Comparison of ENCODE assay signal across 8 cellular contexts in the genomic region with DNA sequence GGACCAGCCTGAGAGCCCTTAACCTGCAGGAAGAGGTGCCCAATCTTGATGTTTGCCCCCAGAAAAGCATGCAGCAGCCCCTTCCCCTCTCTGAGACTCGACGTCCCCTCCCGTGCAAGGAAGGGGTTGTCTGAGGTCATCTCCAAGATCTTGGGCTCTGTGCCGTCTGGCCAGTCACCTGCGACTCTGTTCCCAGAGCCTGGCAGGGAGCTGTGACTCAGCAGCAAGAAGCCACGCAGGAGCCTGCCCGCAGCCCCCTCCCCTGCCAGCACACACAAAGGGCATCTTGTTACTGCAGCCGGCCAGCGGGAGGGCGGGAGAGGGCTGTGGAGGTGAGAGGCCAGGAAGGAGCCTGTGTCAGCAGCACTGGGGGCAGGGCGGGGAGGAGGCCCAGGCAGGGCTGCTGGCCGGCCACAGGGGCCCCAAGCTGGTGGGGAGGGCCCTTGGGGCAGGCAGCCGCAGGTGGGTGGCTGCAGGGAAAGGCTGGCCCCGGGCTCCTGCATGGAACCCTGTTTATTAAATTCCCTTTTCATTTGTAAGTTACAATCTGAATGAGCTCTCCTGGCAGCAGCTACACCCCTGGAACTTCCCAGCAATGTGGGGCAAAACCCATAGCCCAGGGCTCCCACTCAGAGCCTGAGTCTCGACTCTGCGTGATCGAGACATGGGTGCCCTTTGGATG.
DNase-seq lines count a peak whose midpoint lies in the region; ATAC-seq and TF ChIP-seq lines count a peak whose summit lies in the region.

No MANE protein-coding gene starts in this region.

- peaks cover 39% of the 10 kb centered on the region for H3K4me1 ChIP-seq in PC-9 (replicated peaks; ENCODE audit: insufficient read depth)

- H4K20me1 ChIP-seq in PC-9 (ENCODE audit: insufficient read depth) = no peaks in the 10 kb centered on the region

- no peaks in the 10 kb centered on the region for H3K9me3 ChIP-seq in PC-9 (ENCODE audit: insufficient read depth, low read depth)

- no peaks in the 10 kb centered on the region for H3F3A ChIP-seq in PC-9 (ENCODE audit: insufficient read depth, low read depth)

- H3K27me3 Mint-ChIP-seq in activated CD4-positive, alpha-beta T cell treated with anti-CD3 and anti-CD28 coated beads for 36 hours = no peaks in the 10 kb centered on the region
- peaks cover 6% of the 10 kb centered on the region for H3K27me3 Mint-ChIP-seq in activated T-helper 1 cell treated with anti-CD3 and anti-CD28 coated beads, Interleukin-12 subunit alpha, Interleukin-12 subunit beta, Interleukin-2, Interleukin-4 antibody, amounts not matched to agents 30 ng/mL and 10 ng/mL and 1 ng/mL, durations not matched to agents 14 hours and 24 hours and 36 hours (ENCODE audit: insufficient read depth)

- BruUV-seq in PC-9 (replicated peaks; lab: Mats Ljungman, UMichigan) = no TSS peak

- no peaks in the 10 kb centered on the region for H3K36me3 ChIP-seq in PC-9 (ENCODE audit: low read depth)

- ATAC-seq in activated CD4-positive, alpha-beta T cell treated with anti-CD3 and anti-CD28 coated beads for 36 hours = no peak

- peak overlapping the region; percentile 70 for H3K27ac ChIP-seq in PC-9

- H3K9me2 ChIP-seq in PC-9 (ENCODE audit: insufficient read depth) = no peaks in the 10 kb centered on the region

- no peak overlapping the region for H2AFZ ChIP-seq in PC-9

- H3K4me2 ChIP-seq in PC-9 = peak overlapping the region; percentile 59

- no peaks in the 10 kb centered on the region for H3K36me3 Mint-ChIP-seq in activated CD4-positive, alpha-beta T cell treated with anti-CD3 and anti-CD28 coated beads for 36 hours (ENCODE audit: low read depth)
- no peaks in the 10 kb centered on the region for H3K36me3 Mint-ChIP-seq in activated T-helper 1 cell treated with anti-CD3 and anti-CD28 coated beads, Interleukin-12 subunit alpha, Interleukin-12 subunit beta, Interleukin-2, Interleukin-4 antibody, amounts not matched to agents 30 ng/mL and 10 ng/mL and 1 ng/mL, durations not matched to agents 14 hours and 24 hours and 36 hours (ENCODE audit: low read depth)

- no peaks in the 10 kb centered on the region for H3K4me1 Mint-ChIP-seq in activated CD4-positive, alpha-beta T cell treated with anti-CD3 and anti-CD28 coated beads for 36 hours
- no peaks in the 10 kb centered on the region for H3K4me1 Mint-ChIP-seq in activated T-helper 1 cell treated with anti-CD3 and anti-CD28 coated beads, Interleukin-12 subunit alpha, Interleukin-12 subunit beta, Interleukin-2, Interleukin-4 antibody, amounts not matched to agents 30 ng/mL and 10 ng/mL and 1 ng/mL, durations not matched to agents 14 hours and 24 hours and 36 hours (ENCODE audit: low read depth)

- intact Hi-C loops in PC-9 (cut with micrococcal nuclease; ENCODE audit: unreplicated experiment) = loop anchor here (1.0 to 5.0 kb wide), 3 partner anchors 8 to 918 kb away; no protein-coding TSS in a partner anchor
- intact Hi-C loops in posterior cingulate gyrus (cut with DNase I) = no loop called here
- intact Hi-C loops in activated CD4-positive, alpha-beta T cell treated with anti-CD3 and anti-CD28 coated beads for 36 hours (cut with DNase I, micrococcal nuclease) = no loop called here
- intact Hi-C loops in activated T-helper 1 cell treated with anti-CD3 and anti-CD28 coated beads, Interleukin-12 subunit alpha, Interleukin-12 subunit beta, Interleukin-2, Interleukin-4 antibody, amounts not matched to agents 30 ng/mL and 10 ng/mL and 1 ng/mL, durations not matched to agents 14 hours and 24 hours and 36 hours (cut with micrococcal nuclease) = no loop called here

- no peak overlapping the region for H3K27ac Mint-ChIP-seq in activated CD4-positive, alpha-beta T cell treated with anti-CD3 and anti-CD28 coated beads for 36 hours
- H3K27ac Mint-ChIP-seq in activated T-helper 1 cell treated with anti-CD3 and anti-CD28 coated beads, Interleukin-12 subunit alpha, Interleukin-12 subunit beta, Interleukin-2, Interleukin-4 antibody, amounts not matched to agents 30 ng/mL and 10 ng/mL and 1 ng/mL, durations not matched to agents 14 hours and 24 hours and 36 hours = no peak overlapping the region

- H3K79me2 ChIP-seq in PC-9 (ENCODE audit: low read depth) = no peaks in the 10 kb centered on the region

- no peak overlapping the region for H3K4me3 ChIP-seq in PC-9

- no peak overlapping the region for H3K4me3 Mint-ChIP-seq in activated CD4-positive, alpha-beta T cell treated with anti-CD3 and anti-CD28 coated beads for 36 hours
- H3K4me3 Mint-ChIP-seq in activated T-helper 1 cell treated with anti-CD3 and anti-CD28 coated beads, Interleukin-12 subunit alpha, Interleukin-12 subunit beta, Interleukin-2, Interleukin-4 antibody, amounts not matched to agents 30 ng/mL and 10 ng/mL and 1 ng/mL, durations not matched to agents 14 hours and 24 hours and 36 hours = no peak overlapping the region

- POLR2A ChIA-PET in PC-9 (lab: Charles Lee; ENCODE audit: unreplicated experiment) = interaction anchor here (0.6 to 0.9 kb wide), 4 partner anchors 8 to 102 kb away, joined by 4 to 15 read pairs (median 7); no protein-coding TSS in a partner anchor
- POLR2A ChIA-PET in activated CD4-positive, alpha-beta T cell treated with anti-CD3 and anti-CD28 coated beads for 36 hours (lab: Charles Lee) = interaction anchor here (1.5 kb wide), 1 partner anchor 9 kb away, joined by 5 read pairs; no protein-coding TSS in a partner anchor

- TF ChIP-seq CTCF in PC-9 (conservative IDR thresholded peaks at IDR 0.05) = no peak

- H3K9me3 Mint-ChIP-seq in activated CD4-positive, alpha-beta T cell treated with anti-CD3 and anti-CD28 coated beads for 36 hours (ENCODE audit: low read depth) = no peaks in the 10 kb centered on the region
- H3K9me3 Mint-ChIP-seq in activated T-helper 1 cell treated with anti-CD3 and anti-CD28 coated beads, Interleukin-12 subunit alpha, Interleukin-12 subunit beta, Interleukin-2, Interleukin-4 antibody, amounts not matched to agents 30 ng/mL and 10 ng/mL and 1 ng/mL, durations not matched to agents 14 hours and 24 hours and 36 hours = no peaks in the 10 kb centered on the region

- no peak for TF ChIP-seq POLR2A in erythroblast (IDR thresholded peaks at IDR 0.05; ENCODE audit: low read length)

- CTCF ChIA-PET in PC-9 (lab: Charles Lee) = interaction anchor here (0.5 to 1.4 kb wide), 3 partner anchors 10 to 181 kb away, joined by 3 to 4 read pairs (median 4); no protein-coding TSS in a partner anchor
- CTCF ChIA-PET in activated CD4-positive, alpha-beta T cell treated with anti-CD3 and anti-CD28 coated beads for 36 hours (lab: Charles Lee) = no interaction called here

- H3K27me3 ChIP-seq in PC-9 (ENCODE audit: insufficient read depth, low read depth) = no peaks in the 10 kb centered on the region

- peak; percentile 92 for DNase-seq in H4 (ENCODE audit: low spot score)
- peak; percentile 94 to 96 for DNase-seq in PC-9
- peak; percentile 14 to 29 for DNase-seq in erythroblast (lab: John Stamatoyannopoulos, UW)
- peak; percentile 56 to 97 (median 78) for DNase-seq in posterior cingulate gyrus
- no peak for DNase-seq in activated naive CD4-positive, alpha-beta T cell treated with Interleukin-2 at 50 U/mL for 16 hours
- no peak for DNase-seq in activated CD4-positive, alpha-beta T cell treated with anti-CD3 and anti-CD28 coated beads for 36 hours
- DNase-seq in activated T-helper 1 cell treated with anti-CD3 and anti-CD28 coated beads, Interleukin-12 subunit alpha, Interleukin-12 subunit beta, Interleukin-2, Interleukin-4 antibody, amounts not matched to agents 30 ng/mL and 10 ng/mL and 1 ng/mL, durations not matched to agents 14 hours and 24 hours and 36 hours (ENCODE audit: low spot score) = no peak
- no peak for DNase-seq in effector CD8-positive, alpha-beta T cell (lab: John Stamatoyannopoulos, UW)

Comparison
In these comparisons a context has a peak if more than half of its experiments do, and no peak if none do; other contexts are left out.
1. DNase-seq: peak in H4 (single experiment), PC-9 (2 of 2), erythroblast (2 of 2) and posterior cingulate gyrus (10 of 10); none in activated naive CD4-positive, alpha-beta T cell treated with Interleukin-2 at 50 U/mL for 16 hours (single experiment), activated CD4-positive, alpha-beta T cell treated with anti-CD3 and anti-CD28 coated beads for 36 hours (single experiment), activated T-helper 1 cell treated with anti-CD3 and anti-CD28 coated beads, Interleukin-12 subunit alpha, Interleukin-12 subunit beta, Interleukin-2, Interleukin-4 antibody, amounts not matched to agents 30 ng/mL and 10 ng/mL and 1 ng/mL, durations not matched to agents 14 hours and 24 hours and 36 hours (single experiment) and effector CD8-positive, alpha-beta T cell (single experiment).